13 cellular contexts compared by ENCODE assay signal in genomic region chr4:98568896-98569663, GRCh38.
A peak's percentile ranks its signal among the peaks of the same experiment; 100 is the strongest.
DNase-seq lines count a peak whose midpoint lies in the region; ATAC-seq and TF ChIP-seq lines count a peak whose summit lies in the region.
"Had no signal": no experiment of that assay in that cellular context is flagged by ENCODE, and none has a peak within 500 bp of the region (broad histone marks: within the 10 kb centered on the region; RNA-seq: fewer than 3 reads in every experiment).

No MANE protein-coding gene starts in this region.

- no peak for ATAC-seq in activated CD4-positive, alpha-beta T cell treated with anti-CD3 and anti-CD28 coated beads for 36 hours
- no peak for ATAC-seq in T-cell (replicated peaks in 1 of 4)
- ATAC-seq: T-helper 17 cell had no signal

- H3K4me3 Mint-ChIP-seq in activated CD4-positive, alpha-beta T cell treated with anti-CD3 and anti-CD28 coated beads for 36 hours = no peak overlapping the region
- H3K4me3 Mint-ChIP-seq in T-cell = no peak overlapping the region
- H3K4me3 Mint-ChIP-seq: activated naive CD8-positive, alpha-beta T cell treated with anti-CD3 and anti-CD28 coated beads, Interleukin-2, amount 10 ng/mL, durations not matched to agents 7 days and 5 days; endodermal cell; T-helper 17 cell had no signal

- peaks cover 40% of the 10 kb centered on the region for H3K4me1 Mint-ChIP-seq in activated CD4-positive, alpha-beta T cell treated with anti-CD3 and anti-CD28 coated beads for 36 hours
- peaks cover 35 to 44% (median 38%) of the 10 kb centered on the region in 3 donors for H3K4me1 Mint-ChIP-seq in T-cell

- H2AFZ ChIP-seq in SK-N-SH (ENCODE audit: low read depth) = no peak overlapping the region
- no peak overlapping the region for H2AFZ ChIP-seq in trophoblast cell (ENCODE audit: insufficient read depth, low read length, poor library complexity)

- peaks cover 9% of the 10 kb centered on the region; the same call in 1 of the 2 replicates for H4K20me1 ChIP-seq in SK-N-SH (ENCODE audit: insufficient read depth)

- H3K9me3 ChIP-seq in SK-N-SH (no peaks in the 10 kb centered on the region), trophoblast cell (ENCODE audit: insufficient read depth, low read depth, low read length) (no peaks in the 10 kb centered on the region)
- H3K9me3 ChIP-seq: spleen had no signal

- H3K23ac ChIP-seq in trophoblast cell (ENCODE audit: low read length) = peak overlapping the region; percentile 25

- H3K79me2 ChIP-seq in SK-N-SH (ENCODE audit: insufficient read depth) = peaks cover 87% of the 10 kb centered on the region
- H3K79me2 ChIP-seq in trophoblast cell (ENCODE audit: control insufficient read depth, insufficient read depth, low read length, poor library complexity) = no peaks in the 10 kb centered on the region

- H3K36me3 ChIP-seq in SK-N-SH (replicated peaks in 1 of 2; ENCODE audit: control insufficient read depth in 1 of 2, insufficient read depth in 2 of 2, low read length in 1 of 2) (peaks cover under 1 to 3% of the 10 kb centered on the region in 2 experiments), trophoblast cell (ENCODE audit: control insufficient read depth in 1 of 2, insufficient read depth in 2 of 2, low read length in 2 of 2) (no peaks in the 10 kb centered on the region)

- no peaks in the 10 kb centered on the region for H3K27me3 ChIP-seq in SK-N-SH (ENCODE audit: insufficient read depth)
- H3K27me3 ChIP-seq in trophoblast cell (ENCODE audit: insufficient read depth, low read length) = no peaks in the 10 kb centered on the region
- H3K27me3 ChIP-seq: spleen had no signal

- H3K14ac ChIP-seq in trophoblast cell (ENCODE audit: low read length) = no peak overlapping the region

- H4K91ac ChIP-seq in trophoblast cell (ENCODE audit: low read depth, low read length) = no peak overlapping the region

- no peaks in the 10 kb centered on the region for H3K79me1 ChIP-seq in trophoblast cell (ENCODE audit: low read length)

- H3K27me3 Mint-ChIP-seq in activated CD4-positive, alpha-beta T cell treated with anti-CD3 and anti-CD28 coated beads for 36 hours = no peaks in the 10 kb centered on the region
- no peaks in the 10 kb centered on the region for H3K27me3 Mint-ChIP-seq in T-cell
- H3K27me3 Mint-ChIP-seq: activated naive CD8-positive, alpha-beta T cell treated with anti-CD3 and anti-CD28 coated beads, Interleukin-2, amount 10 ng/mL, durations not matched to agents 7 days and 5 days; T-helper 17 cell had no signal

- no peaks in the 10 kb centered on the region for H3K9me3 Mint-ChIP-seq in activated CD4-positive, alpha-beta T cell treated with anti-CD3 and anti-CD28 coated beads for 36 hours (ENCODE audit: low read depth)
- H3K9me3 Mint-ChIP-seq in T-cell = no peaks in the 10 kb centered on the region
- H3K9me3 Mint-ChIP-seq: activated naive CD8-positive, alpha-beta T cell treated with anti-CD3 and anti-CD28 coated beads, Interleukin-2, amount 10 ng/mL, durations not matched to agents 7 days and 5 days; endodermal cell had no signal

- TF ChIP-seq CTCF in SK-N-SH (IDR thresholded peaks at IDR 0.05) = no peak

- no peak overlapping the region for H2BK12ac ChIP-seq in trophoblast cell (ENCODE audit: low read length)

- H3K36me3 Mint-ChIP-seq in activated CD4-positive, alpha-beta T cell treated with anti-CD3 and anti-CD28 coated beads for 36 hours (ENCODE audit: low read depth) = peaks cover 20% of the 10 kb centered on the region
- peaks cover 14% of the 10 kb centered on the region for H3K36me3 Mint-ChIP-seq in T-cell

- H2BK5ac ChIP-seq in trophoblast cell (ENCODE audit: low read depth, low read length, poor library complexity) = no peak overlapping the region

- no peak overlapping the region for H2BK120ac ChIP-seq in trophoblast cell (ENCODE audit: insufficient read depth, low read length, poor library complexity)

- DNase-seq in Daoy (ENCODE audit: low read depth) (peak; percentile 6), SK-N-SH (no peak), fibroblast of gingiva (ENCODE audit: low read depth) (peak; percentile 87), trophoblast cell (no peak), GDM1 (lab: John Stamatoyannopoulos, UW) (no peak), T-cell (no peak)
- no peak for DNase-seq in stimulated activated CD4-positive, alpha-beta T cell treated with anti-CD3 and anti-CD28 coated beads, Interleukin-4, amount 100 ng/mL, for 24 hours
- no peak for DNase-seq in activated CD4-positive, alpha-beta T cell treated with anti-CD3 and anti-CD28 coated beads for 36 hours
- DNase-seq: activated naive CD8-positive, alpha-beta T cell treated with anti-CD3 and anti-CD28 coated beads, Interleukin-2, amount 10 ng/mL, durations not matched to agents 7 days and 5 days; endodermal cell; spleen; T-helper 17 cell had no signal

- CTCF ChIA-PET in SK-N-SH (lab: Yijun Ruan, JAX) = no interaction called here
- CTCF ChIA-PET in activated CD4-positive, alpha-beta T cell treated with anti-CD3 and anti-CD28 coated beads for 36 hours (lab: Charles Lee) = no interaction called here
- CTCF ChIA-PET in T-cell (lab: Charles Lee) = no interaction called here

- no peak overlapping the region for H2AK5ac ChIP-seq in trophoblast cell (ENCODE audit: low read length)

- no peak overlapping the region for H4K8ac ChIP-seq in trophoblast cell (ENCODE audit: low read depth, low read length)

- peak overlapping the region in 1 of 2 experiments; percentile 90; a peak in 3 of 4 replicates for H3K27ac ChIP-seq in SK-N-SH (ENCODE audit: low read depth in 2 of 2, low read length in 1 of 2)
- no peak overlapping the region for H3K27ac ChIP-seq in trophoblast cell (ENCODE audit: low read depth, low read length)
- H3K27ac ChIP-seq: C4-2B had no signal

- H3K4me2 ChIP-seq in SK-N-SH = peak overlapping the region; percentile 34; the same call in 1 of the 2 replicates
- H3K4me2 ChIP-seq in trophoblast cell (ENCODE audit: low read length) = no peak overlapping the region

- no peak overlapping the region for H3K27ac Mint-ChIP-seq in activated CD4-positive, alpha-beta T cell treated with anti-CD3 and anti-CD28 coated beads for 36 hours
- H3K27ac Mint-ChIP-seq in T-cell = no peak overlapping the region
- H3K27ac Mint-ChIP-seq: activated naive CD8-positive, alpha-beta T cell treated with anti-CD3 and anti-CD28 coated beads, Interleukin-2, amount 10 ng/mL, durations not matched to agents 7 days and 5 days; endodermal cell had no signal

- H3K9ac ChIP-seq in SK-N-SH (no peak overlapping the region), trophoblast cell (ENCODE audit: low read length) (no peak overlapping the region)

- 59% methylated on average over 7 of the region's 7 CpGs for WGBS in SK-N-SH (ENCODE audit: low lambda C conversion rate)
- WGBS in trophoblast cell (ENCODE audit: extremely low coverage, insufficient coverage, insufficient read length) = no CpG with 5 or more reads among the region's 7 CpGs

- H3K9me2 ChIP-seq in SK-N-SH = no peaks in the 10 kb centered on the region

- no peak overlapping the region for H4K12ac ChIP-seq in trophoblast cell (ENCODE audit: low read depth, low read length)

- no peak for TF ChIP-seq EP300 in SK-N-SH (IDR thresholded peaks at IDR 0.05; ENCODE audit: borderline replicate concordance in 1 of 2, low read depth in 1 of 2, low read length in 1 of 2)

- intact Hi-C loops in activated CD4-positive, alpha-beta T cell treated with anti-CD3 and anti-CD28 coated beads for 36 hours (cut with DNase I, micrococcal nuclease) = no loop called here

- no peak for TF ChIP-seq RAD21 in SK-N-SH (IDR thresholded peaks at IDR 0.05; ENCODE audit: low read length)

- H3K4me1 ChIP-seq in SK-N-SH (ENCODE audit: control insufficient read depth in 1 of 2, insufficient read depth in 2 of 2, low read depth in 1 of 2, low read length in 1 of 2) (peaks cover 12 to 13% of the 10 kb centered on the region in 2 experiments; a peak in 2 of 4 replicates), trophoblast cell (ENCODE audit: control insufficient read depth in 1 of 2, insufficient read depth in 2 of 2, low read length in 2 of 2) (no peaks in the 10 kb centered on the region)

- H3K4me3 ChIP-seq in SK-N-SH (ENCODE audit: low read depth in 2 of 2, low read length in 1 of 2) = no peak overlapping the region
- H3K4me3 ChIP-seq in trophoblast cell (ENCODE audit: low read depth, low read length) = no peak overlapping the region
- H3K4me3 ChIP-seq: spleen had no signal

- no peak overlapping the region for H3K4ac ChIP-seq in trophoblast cell (ENCODE audit: low read depth, low read length)

- H3K18ac ChIP-seq in trophoblast cell (ENCODE audit: low read length) = no peak overlapping the region

- H3F3A ChIP-seq in SK-N-SH (replicated peaks; ENCODE audit: insufficient read depth) = peaks cover 3% of the 10 kb centered on the region

- POLR2A ChIA-PET in SK-N-SH (lab: Yijun Ruan, JAX) = no interaction called here
- POLR2A ChIA-PET in activated CD4-positive, alpha-beta T cell treated with anti-CD3 and anti-CD28 coated beads for 36 hours (lab: Charles Lee) = no interaction called here
- POLR2A ChIA-PET in T-cell (lab: Charles Lee) = no interaction called here

TF ChIP-seq in SK-N-SH, 30 proteins besides CTCF, POLR2A, EP300 and RAD21 (continues in another document):
- TF ChIP-seq GABPA (IDR thresholded peaks at IDR 0.05; ENCODE audit: low read depth) (no peak), YY1 (IDR thresholded peaks at IDR 0.05; ENCODE audit: low read depth) (no peak), FOXM1 (IDR thresholded peaks at IDR 0.05; ENCODE audit: low read depth) (no peak), RCOR1 (IDR thresholded peaks at IDR 0.05; ENCODE audit: low read length) (no peak), GATA2 (CRISPR knock-in tag; IDR thresholded peaks at IDR 0.05) (no peak), ELF1 (IDR thresholded peaks at IDR 0.05) (no peak), JUND (IDR thresholded peaks at IDR 0.05) (no peak), RFX5 (IDR thresholded peaks at IDR 0.05; ENCODE audit: low read length) (no peak), FOSL2 (IDR thresholded peaks at IDR 0.05; ENCODE audit: borderline replicate concordance, low read depth) (no peak), CHD2 (IDR thresholded peaks at IDR 0.05; ENCODE audit: low read length, partially characterized antibody) (no peak), NFIC (IDR thresholded peaks at IDR 0.05; ENCODE audit: borderline replicate concordance) (no peak)
- TF ChIP-seq, protein P1, sequence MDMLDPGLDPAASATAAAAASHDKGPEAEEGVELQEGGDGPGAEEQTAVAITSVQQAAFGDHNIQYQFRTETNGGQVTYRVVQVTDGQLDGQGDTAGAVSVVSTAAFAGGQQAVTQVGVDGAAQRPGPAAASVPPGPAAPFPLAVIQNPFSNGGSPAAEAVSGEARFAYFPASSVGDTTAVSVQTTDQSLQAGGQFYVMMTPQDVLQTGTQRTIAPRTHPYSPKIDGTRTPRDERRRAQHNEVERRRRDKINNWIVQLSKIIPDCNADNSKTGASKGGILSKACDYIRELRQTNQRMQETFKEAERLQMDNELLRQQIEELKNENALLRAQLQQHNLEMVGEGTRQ (IDR thresholded peaks at IDR 0.05; ENCODE audit: borderline replicate concordance, low read depth, low read length) = no peak

Comparison
In these comparisons a context has a peak if more than half of its experiments do, and no peak if none do; other contexts are left out.
1. DNase-seq: peak in Daoy (single experiment) and fibroblast of gingiva (single experiment); none in SK-N-SH (single experiment), trophoblast cell (0 of 2), GDM1 (single experiment), stimulated activated CD4-positive, alpha-beta T cell treated with anti-CD3 and anti-CD28 coated beads, Interleukin-4, amount 100 ng/mL, for 24 hours (single experiment), activated CD4-positive, alpha-beta T cell treated with anti-CD3 and anti-CD28 coated beads for 36 hours (single experiment) and T-cell (0 of 34).